Comparison of ENCODE assay signal across 32 cellular contexts in the genomic region with DNA sequence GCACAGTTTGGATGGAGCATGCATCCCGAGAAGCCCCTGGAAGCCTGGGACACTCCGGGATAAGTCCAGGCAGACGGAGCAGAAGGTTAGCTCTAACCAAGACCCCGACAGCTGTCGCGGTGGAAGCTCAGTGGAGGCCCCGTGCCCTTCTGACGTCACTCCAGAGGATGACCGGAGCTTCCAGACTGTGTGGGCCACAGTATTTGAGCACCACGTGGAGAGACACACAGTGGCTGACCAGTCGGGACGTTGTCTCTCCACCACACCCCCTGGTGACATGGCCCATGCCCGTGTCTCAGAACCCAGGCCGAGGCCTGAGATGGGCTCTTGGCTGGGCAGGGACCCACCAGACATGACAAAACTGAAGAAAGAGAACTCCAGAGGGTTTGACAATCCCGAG.
"Had no signal": no experiment of that assay in that cellular context is flagged by ENCODE, and none has a peak within 500 bp of the region (broad histone marks: within the 10 kb centered on the region; RNA-seq: fewer than 3 reads in every experiment).

No MANE protein-coding gene starts in this region.

- H3K27me3 Mint-ChIP-seq: activated CD4-positive, alpha-beta T cell treated with anti-CD3 and anti-CD28 coated beads, Interleukin-2, amount 10 ng/mL, durations not matched to agents 7 days and 5 days; activated naive CD4-positive, alpha-beta T cell treated with anti-CD3 and anti-CD28 coated beads, Interleukin-2, amount 10 ng/mL, durations not matched to agents 7 days and 5 days; brain; dendritic cell treated with granulocyte-macrophage colony-stimulating factor and Interleukin-4, amounts not matched to agents 40 ng/mL and 50 ng/mL, for 4 days had no signal

- DNase-seq: activated CD4-positive, alpha-beta memory T cell treated with anti-CD3 and anti-CD28 coated beads, Interleukin-2, amount 10 ng/mL, durations not matched to agents 7 days and 5 days; activated CD4-positive, alpha-beta T cell treated with anti-CD3 and anti-CD28 coated beads for 1 hour; activated CD4-positive, alpha-beta T cell treated with anti-CD3 and anti-CD28 coated beads for 4 hours; activated CD4-positive, alpha-beta T cell treated with anti-CD3 and anti-CD28 coated beads, Interleukin-2, amount 10 ng/mL, durations not matched to agents 7 days and 5 days; activated CD4-positive, alpha-beta T cell treated with anti-CD3 and anti-CD28 coated beads, Interleukin-2, amount 50 U/mL, for 4 hours; activated CD8-positive, alpha-beta memory T cell treated with anti-CD3 and anti-CD28 coated beads, Interleukin-2, amount 50 U/mL, for 48 hours; activated gamma-delta T cell; activated naive CD4-positive, alpha-beta T cell; activated naive CD4-positive, alpha-beta T cell treated with anti-CD3 and anti-CD28 coated beads, Interleukin-2, amount 10 ng/mL, durations not matched to agents 7 days and 5 days; activated naive CD8-positive, alpha-beta T cell treated with anti-CD3 and anti-CD28 coated beads, Interleukin-2, amount 10 ng/mL, durations not matched to agents 7 days and 5 days; activated T-cell treated with anti-CD3 and anti-CD28 coated beads for 4 hours; activated T-cell treated with anti-CD3 and anti-CD28 coated beads, Interleukin-2, amount 50 U/mL, for 24 hours; activated T-cell treated with anti-CD3 and anti-CD28 coated beads, Interleukin-2, amount 50 U/mL, for 72 hours; dorsolateral prefrontal cortex; effector memory CD4-positive, alpha-beta T cell; endodermal cell; foreskin keratinocyte; head of caudate nucleus; T-helper 1 cell; T-helper 17 cell; T1000 had no signal

- H3K27ac ChIP-seq: ascending aorta, breast epithelium, cardiac muscle cell, coronary artery, dorsolateral prefrontal cortex, esophagus muscularis mucosa, foreskin keratinocyte, gastroesophageal sphincter had no signal

- ATAC-seq: activated naive CD4-positive, alpha-beta T cell treated with anti-CD3 and anti-CD28 coated beads, Interleukin-2, amount 50 U/mL, for 72 hours; activated T-cell treated with anti-CD3 and anti-CD28 coated beads, Interleukin-2, amount 50 U/mL, for 72 hours; foreskin keratinocyte; gastroesophageal sphincter; T-helper 17 cell had no signal

- H3K9me3 Mint-ChIP-seq: activated CD4-positive, alpha-beta memory T cell treated with anti-CD3 and anti-CD28 coated beads, Interleukin-2, amount 10 ng/mL, durations not matched to agents 7 days and 5 days; activated CD4-positive, alpha-beta T cell treated with anti-CD3 and anti-CD28 coated beads, Interleukin-2, amount 10 ng/mL, durations not matched to agents 7 days and 5 days; activated naive CD4-positive, alpha-beta T cell treated with anti-CD3 and anti-CD28 coated beads, Interleukin-2, amount 10 ng/mL, durations not matched to agents 7 days and 5 days; activated naive CD4-positive, alpha-beta T cell treated with anti-CD3 and anti-CD28 coated beads, Interleukin-2, amount 50 U/mL, for 72 hours; activated naive CD8-positive, alpha-beta T cell treated with anti-CD3 and anti-CD28 coated beads, Interleukin-2, amount 10 ng/mL, durations not matched to agents 7 days and 5 days; activated T-cell treated with anti-CD3 and anti-CD28 coated beads, Interleukin-2, amount 50 U/mL, for 24 hours; activated T-cell treated with anti-CD3 and anti-CD28 coated beads, Interleukin-2, amount 50 U/mL, for 72 hours; brain; central memory CD8-positive, alpha-beta T cell; dendritic cell treated with granulocyte-macrophage colony-stimulating factor and Interleukin-4, amounts not matched to agents 40 ng/mL and 50 ng/mL, for 4 days; endodermal cell; T-helper 2 cell treated with Interferon-gamma antibody and Interleukin-4, amounts not matched to agents 5 μg/mL and 100 μg/mL, for 36 hours had no signal

- H3K36me3 Mint-ChIP-seq: activated naive CD4-positive, alpha-beta T cell treated with anti-CD3 and anti-CD28 coated beads, Interleukin-2, amount 10 ng/mL, durations not matched to agents 7 days and 5 days; activated naive CD4-positive, alpha-beta T cell treated with anti-CD3 and anti-CD28 coated beads, Interleukin-2, amount 50 U/mL, for 72 hours; activated naive CD8-positive, alpha-beta T cell treated with anti-CD3 and anti-CD28 coated beads, Interleukin-2, amount 10 ng/mL, durations not matched to agents 7 days and 5 days had no signal

- H3K4me1 ChIP-seq: ascending aorta, breast epithelium, foreskin keratinocyte, gastroesophageal sphincter had no signal

- H3K9me3 ChIP-seq: ascending aorta, breast epithelium, esophagus muscularis mucosa, gastroesophageal sphincter had no signal

- H3K36me3 ChIP-seq: breast epithelium had no signal

- H3K27ac Mint-ChIP-seq: activated CD4-positive, alpha-beta memory T cell treated with anti-CD3 and anti-CD28 coated beads, Interleukin-2, amount 10 ng/mL, durations not matched to agents 7 days and 5 days; activated CD4-positive, alpha-beta T cell treated with anti-CD3 and anti-CD28 coated beads, Interleukin-2, amount 10 ng/mL, durations not matched to agents 7 days and 5 days; activated naive CD4-positive, alpha-beta T cell treated with anti-CD3 and anti-CD28 coated beads, Interleukin-2, amount 10 ng/mL, durations not matched to agents 7 days and 5 days; activated naive CD4-positive, alpha-beta T cell treated with anti-CD3 and anti-CD28 coated beads, Interleukin-2, amount 50 U/mL, for 72 hours; activated naive CD8-positive, alpha-beta T cell treated with anti-CD3 and anti-CD28 coated beads, Interleukin-2, amount 10 ng/mL, durations not matched to agents 7 days and 5 days; activated T-cell treated with anti-CD3 and anti-CD28 coated beads, Interleukin-2, amount 50 U/mL, for 24 hours; activated T-cell treated with anti-CD3 and anti-CD28 coated beads, Interleukin-2, amount 50 U/mL, for 72 hours; brain; dendritic cell treated with granulocyte-macrophage colony-stimulating factor and Interleukin-4, amounts not matched to agents 40 ng/mL and 50 ng/mL, for 4 days; endodermal cell; T-helper 17 cell; T-helper 2 cell treated with Interferon-gamma antibody and Interleukin-4, amounts not matched to agents 5 μg/mL and 100 μg/mL, for 36 hours had no signal

- H3K27me3 ChIP-seq: ascending aorta, breast epithelium, cardiac muscle cell, dorsolateral prefrontal cortex, esophagus muscularis mucosa, foreskin keratinocyte, gastroesophageal sphincter had no signal

- H3K4me3 Mint-ChIP-seq: activated CD4-positive, alpha-beta memory T cell treated with anti-CD3 and anti-CD28 coated beads, Interleukin-2, amount 10 ng/mL, durations not matched to agents 7 days and 5 days; activated CD4-positive, alpha-beta T cell treated with anti-CD3 and anti-CD28 coated beads, Interleukin-2, amount 10 ng/mL, durations not matched to agents 7 days and 5 days; activated naive CD4-positive, alpha-beta T cell treated with anti-CD3 and anti-CD28 coated beads, Interleukin-2, amount 10 ng/mL, durations not matched to agents 7 days and 5 days; activated naive CD8-positive, alpha-beta T cell treated with anti-CD3 and anti-CD28 coated beads, Interleukin-2, amount 10 ng/mL, durations not matched to agents 7 days and 5 days; activated T-cell treated with anti-CD3 and anti-CD28 coated beads, Interleukin-2, amount 50 U/mL, for 24 hours; activated T-cell treated with anti-CD3 and anti-CD28 coated beads, Interleukin-2, amount 50 U/mL, for 72 hours; brain; central memory CD8-positive, alpha-beta T cell; dendritic cell treated with granulocyte-macrophage colony-stimulating factor and Interleukin-4, amounts not matched to agents 40 ng/mL and 50 ng/mL, for 4 days; endodermal cell; T-helper 17 cell; T-helper 2 cell treated with Interferon-gamma antibody and Interleukin-4, amounts not matched to agents 5 μg/mL and 100 μg/mL, for 36 hours had no signal

- H3K4me3 ChIP-seq: ascending aorta, breast epithelium, cardiac muscle cell, coronary artery, dorsolateral prefrontal cortex, esophagus muscularis mucosa, gastroesophageal sphincter had no signal

- H3K4me1 Mint-ChIP-seq: activated CD4-positive, alpha-beta T cell treated with anti-CD3 and anti-CD28 coated beads, Interleukin-2, amount 10 ng/mL, durations not matched to agents 7 days and 5 days; activated naive CD4-positive, alpha-beta T cell treated with anti-CD3 and anti-CD28 coated beads, Interleukin-2, amount 10 ng/mL, durations not matched to agents 7 days and 5 days; activated naive CD8-positive, alpha-beta T cell treated with anti-CD3 and anti-CD28 coated beads, Interleukin-2, amount 10 ng/mL, durations not matched to agents 7 days and 5 days; brain; central memory CD8-positive, alpha-beta T cell; endodermal cell had no signal
